1 cellular context compared by ENCODE assay signal in the genomic region with DNA sequence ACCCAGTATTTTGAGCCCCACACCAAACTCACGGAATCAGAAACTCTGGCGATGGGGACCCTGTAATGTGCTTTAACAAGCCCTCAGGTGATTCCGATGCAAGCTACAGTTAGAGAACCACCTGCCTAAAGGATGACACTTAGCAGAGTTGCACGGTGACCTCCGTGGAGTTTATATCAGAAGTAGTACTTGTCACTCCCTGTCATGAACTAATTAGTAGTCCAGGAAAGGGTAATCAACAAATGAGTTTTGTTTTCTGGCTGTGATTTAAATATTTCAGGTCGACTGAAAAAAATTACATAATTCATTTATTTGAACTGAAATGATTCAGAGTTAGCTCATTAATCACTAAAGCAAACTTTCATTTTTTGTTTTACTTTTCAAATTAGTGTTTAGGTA.
TF ChIP-seq lines count a peak whose summit lies in the region.

No MANE protein-coding gene starts in this region.

TF ChIP-seq in A549, 52 proteins besides CTCF, POLR2A, EP300 and RAD21 (continued from another document):
- TF ChIP-seq, protein P1, sequence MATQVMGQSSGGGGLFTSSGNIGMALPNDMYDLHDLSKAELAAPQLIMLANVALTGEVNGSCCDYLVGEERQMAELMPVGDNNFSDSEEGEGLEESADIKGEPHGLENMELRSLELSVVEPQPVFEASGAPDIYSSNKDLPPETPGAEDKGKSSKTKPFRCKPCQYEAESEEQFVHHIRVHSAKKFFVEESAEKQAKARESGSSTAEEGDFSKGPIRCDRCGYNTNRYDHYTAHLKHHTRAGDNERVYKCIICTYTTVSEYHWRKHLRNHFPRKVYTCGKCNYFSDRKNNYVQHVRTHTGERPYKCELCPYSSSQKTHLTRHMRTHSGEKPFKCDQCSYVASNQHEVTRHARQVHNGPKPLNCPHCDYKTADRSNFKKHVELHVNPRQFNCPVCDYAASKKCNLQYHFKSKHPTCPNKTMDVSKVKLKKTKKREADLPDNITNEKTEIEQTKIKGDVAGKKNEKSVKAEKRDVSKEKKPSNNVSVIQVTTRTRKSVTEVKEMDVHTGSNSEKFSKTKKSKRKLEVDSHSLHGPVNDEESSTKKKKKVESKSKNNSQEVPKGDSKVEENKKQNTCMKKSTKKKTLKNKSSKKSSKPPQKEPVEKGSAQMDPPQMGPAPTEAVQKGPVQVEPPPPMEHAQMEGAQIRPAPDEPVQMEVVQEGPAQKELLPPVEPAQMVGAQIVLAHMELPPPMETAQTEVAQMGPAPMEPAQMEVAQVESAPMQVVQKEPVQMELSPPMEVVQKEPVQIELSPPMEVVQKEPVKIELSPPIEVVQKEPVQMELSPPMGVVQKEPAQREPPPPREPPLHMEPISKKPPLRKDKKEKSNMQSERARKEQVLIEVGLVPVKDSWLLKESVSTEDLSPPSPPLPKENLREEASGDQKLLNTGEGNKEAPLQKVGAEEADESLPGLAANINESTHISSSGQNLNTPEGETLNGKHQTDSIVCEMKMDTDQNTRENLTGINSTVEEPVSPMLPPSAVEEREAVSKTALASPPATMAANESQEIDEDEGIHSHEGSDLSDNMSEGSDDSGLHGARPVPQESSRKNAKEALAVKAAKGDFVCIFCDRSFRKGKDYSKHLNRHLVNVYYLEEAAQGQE (IDR thresholded peaks at IDR 0.05), result no peak
- TF ChIP-seq KDM5A (IDR thresholded peaks at IDR 0.05), result no peak
- TF ChIP-seq BHLHE40 (IDR thresholded peaks at IDR 0.05; ENCODE audit: low read depth, low read length), result no peak
- no peak for TF ChIP-seq JUN (IDR thresholded peaks at IDR 0.05)
- no peak for TF ChIP-seq CEBPB (IDR thresholded peaks at IDR 0.05)
- TF ChIP-seq EHF (CRISPR knock-in tag; IDR thresholded peaks at IDR 0.05), result no peak
- no peak for TF ChIP-seq TP53 (CRISPR knock-in tag; IDR thresholded peaks at IDR 0.05)
- no peak for TF ChIP-seq SREBF2 (IDR thresholded peaks at IDR 0.05)
- TF ChIP-seq, protein P2, sequence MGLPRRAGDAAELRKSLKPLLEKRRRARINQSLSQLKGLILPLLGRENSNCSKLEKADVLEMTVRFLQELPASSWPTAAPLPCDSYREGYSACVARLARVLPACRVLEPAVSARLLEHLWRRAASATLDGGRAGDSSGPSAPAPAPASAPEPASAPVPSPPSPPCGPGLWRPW (IDR thresholded peaks at IDR 0.05), result no peak
